34 cellular contexts compared by ENCODE assay signal in genomic region chr7:111521660-111522059, GRCh38.
"Had no signal": no experiment of that assay in that cellular context is flagged by ENCODE, and none has a peak within 500 bp of the region (broad histone marks: within the 10 kb centered on the region; RNA-seq: fewer than 3 reads in every experiment).

No MANE protein-coding gene starts in this region.

- H3K4me3 ChIP-seq: MG63 had no signal

- H3K9me3 ChIP-seq: MG63 had no signal

- H3K36me3 ChIP-seq: MG63 had no signal

- DNase-seq: Karpas-422, Kasumi-1, MG63, MM.1S, MV-4-11, NCI-H1048, NCI-H1092, NCI-H1092 treated with DMSO at 0.1 percent for 48 hours, NCI-H1105, NCI-H1105 treated with DMSO at 0.1 percent for 48 hours, NCI-H1417, NCI-H1417 treated with DMSO at 0.1 percent for 48 hours, NCI-H1436, NCI-H1436 treated with DMSO at 0.1 percent for 48 hours, NCI-H146, NCI-H1694, NCI-H1694 treated with DMSO at 0.1 percent for 48 hours, NCI-H187, NCI-H187 treated with DMSO at 0.1 percent for 48 hours, NCI-H1930, NCI-H2029, NCI-H2029 treated with DMSO at 0.1 percent for 48 hours, NCI-H2081, NCI-H2107, NCI-H2171, NCI-H2171 treated with DMSO at 0.1 percent for 48 hours, NCI-H2227 treated with DMSO at 0.1 percent for 48 hours, NCI-H226, NCI-H345, NCI-H446, NCI-H446 treated with DMSO at 0.1 percent for 48 hours, NCI-H510A, NCI-H510A treated with DMSO at 0.1 percent for 48 hours, NCI-H524 had no signal

- H3K27me3 ChIP-seq: MG63 had no signal
